ENCODE assay signal across 9 cellular contexts in the genomic region with DNA sequence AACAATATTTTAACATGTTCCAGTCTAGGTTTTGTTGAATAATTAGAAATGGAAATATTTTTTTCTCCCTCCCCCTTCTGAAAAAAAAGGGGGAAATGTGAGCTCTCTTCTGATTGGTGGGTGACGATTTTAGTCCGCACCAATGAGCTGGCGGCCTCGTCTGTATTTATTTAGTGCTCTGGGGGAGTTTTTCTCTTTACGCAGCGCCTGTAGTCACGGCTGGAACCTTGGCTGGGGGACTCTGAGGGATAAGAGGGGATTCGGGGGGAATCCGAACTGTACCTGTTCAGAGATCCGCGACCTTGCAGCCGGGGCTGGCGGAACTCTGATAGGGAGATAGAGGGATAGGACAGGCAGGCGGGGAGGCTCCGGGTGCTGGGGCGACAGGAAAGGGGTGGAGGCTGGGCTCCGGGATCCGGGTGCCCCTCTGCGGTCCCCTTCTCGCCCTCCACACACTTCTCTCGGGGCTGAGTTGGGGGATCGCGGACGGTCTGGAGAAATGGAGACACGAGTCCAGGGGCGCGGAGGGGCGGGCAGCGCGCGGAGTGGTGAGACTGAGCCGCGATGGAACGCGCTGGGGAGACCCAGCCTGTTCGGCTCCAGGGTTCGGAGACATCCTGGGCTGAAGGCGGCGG.
A peak's percentile ranks its signal among the peaks of the same experiment; 100 is the strongest.
DNase-seq lines count a peak whose midpoint lies in the region; ATAC-seq and TF ChIP-seq lines count a peak whose summit lies in the region.
"Had no signal": no experiment of that assay in that cellular context is flagged by ENCODE, and none has a peak within 500 bp of the region (broad histone marks: within the 10 kb centered on the region; RNA-seq: fewer than 3 reads in every experiment).

No MANE protein-coding gene starts in this region.

- H3K27ac Mint-ChIP-seq in naive B cell, result peak overlapping the region in 3 of 6 donors; percentile 27 to 64 (median 50)

- H4K91ac ChIP-seq in IMR-90 (ENCODE audit: insufficient read depth, low read depth, low read length), result no peak overlapping the region

- H4K8ac ChIP-seq in IMR-90 (ENCODE audit: low read depth in 2 of 2, low read length in 2 of 2), result no peak overlapping the region

- H4K20me1 ChIP-seq in IMR-90 (ENCODE audit: insufficient read depth, low read length) (no peaks in the 10 kb centered on the region), mammary epithelial cell (ENCODE audit: insufficient read depth, low read length) (peaks cover 5% of the 10 kb centered on the region)

- no peak overlapping the region for H4K5ac ChIP-seq in IMR-90 (ENCODE audit: low read depth, low read length)

- H3K23ac ChIP-seq in IMR-90 (ENCODE audit: low read depth, low read length), result no peak overlapping the region

- H2BK120ac ChIP-seq in IMR-90 (ENCODE audit: low read depth, low read length), result no peak overlapping the region

- intact Hi-C loops in IMR-90 (cut with micrococcal nuclease), result no loop called here
- intact Hi-C loops in mammary epithelial cell (cut with micrococcal nuclease), result no loop called here

- in situ Hi-C loops in IMR-90 (cut with MboI; ENCODE audit: low sequenced_read_pairs), result no loop called here
- in situ Hi-C loops in mammary epithelial cell (cut with MboI; ENCODE audit: low sequenced_read_pairs in 2 of 2), result no loop called here

- peaks cover 2% of the 10 kb centered on the region; the same call in 1 of the 2 replicates for H3K9me1 ChIP-seq in IMR-90 (ENCODE audit: insufficient read depth, low read length)

- peaks cover 32 to 58% (median 56%) of the 10 kb centered on the region in 3 donors for H3K4me1 Mint-ChIP-seq in naive B cell

- dilution Hi-C loops in IMR-90 (cut with HindIII; ENCODE audit: low sequenced_read_pairs, unreplicated experiment), result no loop called here
- dilution Hi-C loops in mammary epithelial cell (cut with HindIII; ENCODE audit: low sequenced_read_pairs), result no loop called here

- H3K27ac ChIP-seq in IMR-90 (ENCODE audit: insufficient read depth, low read length) (no peak overlapping the region), mammary epithelial cell (ENCODE audit: insufficient read depth, low read depth, low read length) (no peak overlapping the region), Peyer's patch (no peak overlapping the region)
- H3K27ac ChIP-seq: tibial nerve had no signal

- H3K9me3 Mint-ChIP-seq in naive B cell, result peaks cover 0 to 12% (median 5%) of the 10 kb centered on the region in 7 donors

- H3K4me2 ChIP-seq in IMR-90 (ENCODE audit: low read depth, low read length) (peak overlapping the region; percentile 72), mammary epithelial cell (ENCODE audit: insufficient read depth, low read depth, low read length) (peak overlapping the region; percentile 85)

- peak overlapping the region; percentile 72 to 91 (median 88) for H3K4me3 Mint-ChIP-seq in naive B cell

- H3K4ac ChIP-seq in IMR-90 (ENCODE audit: low read depth, low read length), result no peak overlapping the region

- no peak overlapping the region for H2BK5ac ChIP-seq in IMR-90 (ENCODE audit: low read depth, low read length, poor library complexity, severe bottlenecking)

- H2BK20ac ChIP-seq in IMR-90 (ENCODE audit: low read depth, low read length), result no peak overlapping the region

- POLR2A ChIA-PET in IMR-90 (lab: Charles Lee; ENCODE audit: unreplicated experiment), result no interaction called here

- H2AK9ac ChIP-seq in IMR-90 (replicated peaks; ENCODE audit: low read depth, low read length, poor library complexity), result no peak overlapping the region

- H2AFZ ChIP-seq in IMR-90 (replicated peaks; ENCODE audit: low read length, poor library complexity), result peak overlapping the region; percentile 53
- H2AFZ ChIP-seq in mammary epithelial cell (ENCODE audit: low read depth, low read length), result peak overlapping the region; percentile 21

- no peak for TF ChIP-seq RAD21 in IMR-90 (IDR thresholded peaks at IDR 0.05; ENCODE audit: low read length)

- no peaks in the 10 kb centered on the region for H3K36me3 ChIP-seq in BE2C
- H3K36me3 ChIP-seq in IMR-90 (ENCODE audit: control insufficient read depth, insufficient read depth, low read length), result no peaks in the 10 kb centered on the region
- H3K36me3 ChIP-seq in mammary epithelial cell (ENCODE audit: insufficient read depth, low read length), result no peaks in the 10 kb centered on the region
- H3K36me3 ChIP-seq in Peyer's patch, result no peaks in the 10 kb centered on the region
- H3K36me3 ChIP-seq: tibial nerve had no signal

- H3K27me3 ChIP-seq in BE2C (peaks cover 30% of the 10 kb centered on the region), IMR-90 (ENCODE audit: control insufficient read depth, insufficient read depth, low read length) (peaks cover 78% of the 10 kb centered on the region), mammary epithelial cell (ENCODE audit: insufficient read depth, low read length) (peaks cover 64% of the 10 kb centered on the region), Peyer's patch (peaks cover 0 to 65% of the 10 kb centered on the region in 2 donors)

- ATAC-seq in IMR-90 (ENCODE audit: low read depth), result peak; percentile 33; the same call in 1 of the 2 replicates
- ATAC-seq in naive B cell (ENCODE audit: low read depth in 2 of 2), result peak in 1 of 2 donors; percentile 31
- no peak for ATAC-seq in GM18868 (IDR thresholded peaks at IDR 0.05; ENCODE audit: unreplicated experiment)

- no peaks in the 10 kb centered on the region for H3K79me1 ChIP-seq in IMR-90 (ENCODE audit: low read depth in 1 of 2, low read length in 2 of 2)

- no peak overlapping the region for H2BK15ac ChIP-seq in IMR-90 (ENCODE audit: low read depth, low read length)

- CTCF ChIA-PET in IMR-90 (lab: Yijun Ruan, JAX), result interaction anchor here (0.5 kb wide), 1 partner anchor 28 kb away, joined by 7 read pairs; no protein-coding TSS in a partner anchor
- CTCF ChIA-PET in mammary epithelial cell (lab: Charles Lee; ENCODE audit: low non-redundant PET), result interaction anchor here (0.6 kb wide), 1 partner anchor 156 kb away, joined by 3 read pairs; no protein-coding TSS in a partner anchor

- TF ChIP-seq POLR2A in IMR-90 (IDR thresholded peaks at IDR 0.05; ENCODE audit: low read depth, low read length) (no peak), Peyer's patch (IDR thresholded peaks at IDR 0.05) (no peak)

- H3K9me3 ChIP-seq in BE2C (no peaks in the 10 kb centered on the region), IMR-90 (ENCODE audit: control insufficient read depth, insufficient read depth, low read length) (no peaks in the 10 kb centered on the region), mammary epithelial cell (replicated peaks; ENCODE audit: insufficient read depth, low read length) (no peaks in the 10 kb centered on the region), Peyer's patch (no peaks in the 10 kb centered on the region)
- H3K9me3 ChIP-seq: tibial nerve had no signal

- peaks cover 73 to 95% (median 85%) of the 10 kb centered on the region in 3 donors for H3K27me3 Mint-ChIP-seq in naive B cell

- H3K56ac ChIP-seq in IMR-90 (ENCODE audit: extremely low read depth, insufficient read depth, low read length), result no peak overlapping the region

- H3K9ac ChIP-seq in IMR-90 (ENCODE audit: low read depth, low read length) (no peak overlapping the region), mammary epithelial cell (ENCODE audit: insufficient read depth, low read length) (no peak overlapping the region)

- no peaks in the 10 kb centered on the region for H3K79me2 ChIP-seq in mammary epithelial cell (ENCODE audit: insufficient read depth, low read length)

- peak overlapping the region; percentile 56 for H3K4me3 ChIP-seq in BE2C (ENCODE audit: low read depth, low read length)
- peak overlapping the region; percentile 21 for H3K4me3 ChIP-seq in IMR-90 (ENCODE audit: insufficient read depth, low read depth, low read length)
- H3K4me3 ChIP-seq in mammary epithelial cell (replicated peaks in 1 of 3; ENCODE audit: insufficient read depth in 1 of 3, low read depth in 2 of 3, low read length in 3 of 3), result peak overlapping the region; percentile 21 to 40 (median 21)
- peak overlapping the region in 2 of 4 donors; percentile 11 to 29 for H3K4me3 ChIP-seq in Peyer's patch

- no TSS peak for BruUV-seq in IMR-90 (replicated peaks; lab: Mats Ljungman, UMichigan)
- no TSS peak for BruUV-seq in mammary epithelial cell (replicated peaks; lab: Mats Ljungman, UMichigan)

- H3K36me3 Mint-ChIP-seq in naive B cell, result peaks cover 0 to 24% of the 10 kb centered on the region in 2 donors

- no peak overlapping the region for H3K14ac ChIP-seq in IMR-90 (replicated peaks; ENCODE audit: low read depth, low read length)

- H2AK5ac ChIP-seq in IMR-90 (ENCODE audit: low read depth, low read length), result no peak overlapping the region

- TF ChIP-seq CTCF in BE2C (IDR thresholded peaks at IDR 0.05; ENCODE audit: low read depth, low read length) (no peak), IMR-90 (conservative IDR thresholded peaks at IDR 0.05; ENCODE audit: low read depth, low read length) (no peak), mammary epithelial cell (conservative IDR thresholded peaks at IDR 0.05 in 1 of 2, IDR thresholded peaks at IDR 0.05 in 1 of 2; ENCODE audit: extremely low read depth in 1 of 2, insufficient read depth in 1 of 2, low read depth in 1 of 2, low read length in 2 of 2) (no peak), Peyer's patch (IDR thresholded peaks at IDR 0.05) (no peak)

- H3K4me1 ChIP-seq in BE2C (no peaks in the 10 kb centered on the region), IMR-90 (ENCODE audit: control insufficient read depth, insufficient read depth, low read length) (no peaks in the 10 kb centered on the region), mammary epithelial cell (ENCODE audit: insufficient read depth, low read length) (peaks cover 14% of the 10 kb centered on the region), Peyer's patch (peaks cover 0 to 43% (median 11%) of the 10 kb centered on the region in 4 donors)

- DNase-seq in BE2C (peak; percentile 22), IMR-90 (peak; percentile 24), mammary epithelial cell (no peak), naive B cell (no peak), NCI-H345 treated with DMSO at 0.1 percent for 48 hours (lab: John Stamatoyannopoulos, UW; ENCODE audit: unreplicated experiment) (no peak), Peyer's patch (no peak), EL (no peak)

- H3K18ac ChIP-seq in IMR-90 (ENCODE audit: low read depth, low read length), result no peak overlapping the region

- WGBS in IMR-90 (ENCODE audit: extremely low coverage in 2 of 2, insufficient read length in 1 of 2), 2 experiments, result 3% methylated on average over 6 of the region's 39 CpGs; no CpG with 5 or more reads in 1 of the 2 experiments
- 0% methylated on average over 5 of the region's 39 CpGs for WGBS in mammary epithelial cell (ENCODE audit: low coverage, missing lambda C conversion rate)

TF ChIP-seq in IMR-90, 13 proteins besides CTCF, POLR2A, EP300 and RAD21 (continues in another document):
- no peak for TF ChIP-seq FOS (IDR thresholded peaks at IDR 0.05; ENCODE audit: low read depth, low read length)
- TF ChIP-seq, protein P1, sequence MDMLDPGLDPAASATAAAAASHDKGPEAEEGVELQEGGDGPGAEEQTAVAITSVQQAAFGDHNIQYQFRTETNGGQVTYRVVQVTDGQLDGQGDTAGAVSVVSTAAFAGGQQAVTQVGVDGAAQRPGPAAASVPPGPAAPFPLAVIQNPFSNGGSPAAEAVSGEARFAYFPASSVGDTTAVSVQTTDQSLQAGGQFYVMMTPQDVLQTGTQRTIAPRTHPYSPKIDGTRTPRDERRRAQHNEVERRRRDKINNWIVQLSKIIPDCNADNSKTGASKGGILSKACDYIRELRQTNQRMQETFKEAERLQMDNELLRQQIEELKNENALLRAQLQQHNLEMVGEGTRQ (IDR thresholded peaks at IDR 0.05; ENCODE audit: low read depth, low read length), result no peak

Comparison
In these comparisons a context has a peak if more than half of its experiments do, and no peak if none do; other contexts are left out.
1. DNase-seq: peak in BE2C (single experiment) and IMR-90 (single experiment); none in mammary epithelial cell (single experiment), naive B cell (single experiment), NCI-H345 treated with DMSO at 0.1 percent for 48 hours (single experiment), Peyer's patch (0 of 3) and EL (single experiment).